Comparison of ENCODE assay signal across 9 cellular contexts in the genomic region with DNA sequence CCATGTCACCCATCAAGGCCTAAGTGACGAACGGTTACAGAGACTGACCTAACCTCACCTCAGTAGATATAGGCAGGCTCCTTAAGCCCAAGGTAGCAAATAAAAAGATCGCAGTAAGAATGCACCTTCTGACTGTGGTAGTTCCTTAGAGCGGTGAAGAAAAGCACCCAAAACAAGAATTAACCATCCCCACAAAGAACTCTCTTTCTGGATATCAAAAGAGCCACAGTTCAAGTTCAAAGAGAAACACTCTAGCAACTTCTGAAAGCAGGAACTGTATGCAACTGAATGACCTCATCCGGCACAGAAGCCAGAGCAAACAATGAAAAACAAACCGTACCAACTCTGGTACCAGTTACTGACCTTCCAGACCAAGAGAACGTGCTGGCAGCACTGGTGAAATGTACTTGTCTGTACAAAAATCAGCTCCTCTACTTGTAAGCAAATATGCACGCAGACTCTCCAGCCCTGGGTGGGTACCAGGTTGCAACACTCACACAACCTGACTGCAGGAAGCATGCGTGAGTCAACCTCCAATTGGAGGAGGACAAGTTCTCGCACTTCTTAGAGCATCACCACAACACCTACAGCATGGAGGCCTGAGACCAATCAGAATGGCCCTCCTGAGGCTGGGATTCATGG.
DNase-seq lines count a peak whose midpoint lies in the region; ATAC-seq and TF ChIP-seq lines count a peak whose summit lies in the region.
"Had no signal": no experiment of that assay in that cellular context is flagged by ENCODE, and none has a peak within 500 bp of the region (broad histone marks: within the 10 kb centered on the region; RNA-seq: fewer than 3 reads in every experiment).

No MANE protein-coding gene starts in this region.

- peaks cover 10% of the 10 kb centered on the region for H3K36me3 Mint-ChIP-seq in neural crest cell (ENCODE audit: low read depth)

- DNase-seq in DND-41: peak; percentile 32
- DNase-seq in T-helper 22 cell (ENCODE audit: low read depth): peak; percentile 50
- DNase-seq in coronary artery (ENCODE audit: low spot score): no peak
- DNase-seq in neural crest cell (ENCODE audit: low read depth, low spot score): no peak
- no peak for DNase-seq in Right ventricle myocardium inferior (ENCODE audit: missing footprints)
- no peak for DNase-seq in HPDE6-E6E7 (ENCODE audit: extremely low spot score)

- intact Hi-C loops in Right ventricle myocardium inferior (cut with DNase I): no loop called here

- peaks cover 25% of the 10 kb centered on the region for H3K4me1 Mint-ChIP-seq in neural crest cell

- H3K27ac Mint-ChIP-seq in neural crest cell (ENCODE audit: unreplicated experiment): peak overlapping the region; percentile 19

- H3K4me3 Mint-ChIP-seq in neural crest cell: no peak overlapping the region

- no peak overlapping the region for H3K9ac ChIP-seq in DND-41 (ENCODE audit: low read depth, low read length)

- ATAC-seq in DND-41 (ENCODE audit: insufficient read depth, low read depth) (peak; percentile 90), HG02763 (IDR thresholded peaks at IDR 0.05; ENCODE audit: unreplicated experiment) (peak; percentile 71), GM21723 (IDR thresholded peaks at IDR 0.05; ENCODE audit: unreplicated experiment) (no peak), Right ventricle myocardium inferior (no peak)
- ATAC-seq: HCT116 had no signal

- H3K4me3 ChIP-seq in DND-41 (ENCODE audit: low read depth in 1 of 2, low read length in 2 of 2) (no peak overlapping the region), coronary artery (peak overlapping the region; percentile 3)

- no peaks in the 10 kb centered on the region for H3K27me3 Mint-ChIP-seq in neural crest cell (ENCODE audit: low read depth)

- H2AFZ ChIP-seq in DND-41 (ENCODE audit: low read depth, low read length): no peak overlapping the region

- no peaks in the 10 kb centered on the region for H4K20me1 ChIP-seq in DND-41 (ENCODE audit: insufficient read depth, low read length)

- H3K4me1 ChIP-seq in DND-41 (ENCODE audit: insufficient read depth, low read length): 0 out of 2 replicates have a peak, but pooled peaks cover 2% of the 10 kb centered on the region

- no peaks in the 10 kb centered on the region for H3K36me3 ChIP-seq in DND-41 (ENCODE audit: insufficient read depth, low read length)

- H3K9me3 Mint-ChIP-seq in neural crest cell: no peaks in the 10 kb centered on the region

- H3K4me2 ChIP-seq in DND-41 (ENCODE audit: insufficient read depth, low read length): no peak overlapping the region

- H3K27ac ChIP-seq in DND-41 (ENCODE audit: low read length) (no peak overlapping the region), coronary artery (peak overlapping the region; percentile 33 to 80)

- no peaks in the 10 kb centered on the region for H3K9me3 ChIP-seq in DND-41 (ENCODE audit: insufficient read depth, low read length, severe bottlenecking)

- no peaks in the 10 kb centered on the region for H3K79me2 ChIP-seq in DND-41 (ENCODE audit: insufficient read depth, low read length)

- TF ChIP-seq CTCF in DND-41 (IDR thresholded peaks at IDR 0.05; ENCODE audit: borderline replicate concordance, extremely low read depth, low read length, poor library complexity, severe bottlenecking): no peak
- no peak for TF ChIP-seq CTCF in coronary artery (IDR thresholded peaks at IDR 0.05)
- TF ChIP-seq CTCF in neural crest cell (conservative IDR thresholded peaks at IDR 0.05): no peak

- H3K27me3 ChIP-seq in DND-41 (ENCODE audit: insufficient read depth, low read length, poor library complexity): no peaks in the 10 kb centered on the region

Comparison
In these comparisons a context has a peak if more than half of its experiments do, and no peak if none do; other contexts are left out.
1. ATAC-seq: peak in DND-41 (single experiment) and HG02763 (single experiment); none in GM21723 (single experiment) and Right ventricle myocardium inferior (single experiment).
2. DNase-seq: peak in DND-41 (single experiment) and T-helper 22 cell (single experiment); none in coronary artery (single experiment), neural crest cell (single experiment), Right ventricle myocardium inferior (single experiment) and HPDE6-E6E7 (single experiment).